In genomic region chr6:2859325-2859700, GRCh38 we compare ENCODE assay signal across 10 cellular contexts. TPM values are rescaled to one million over a fixed set of nuclear protein-coding genes. Genes with fewer than 3 reads are reported as not detected.
DNase-seq lines count a peak whose midpoint lies in the region; ATAC-seq, FAIRE-seq and TF ChIP-seq lines count a peak whose summit lies in the region.
"Had no signal": no experiment of that assay in that cellular context is flagged by ENCODE, and none has a peak within 500 bp of the region (broad histone marks: within the 10 kb centered on the region; RNA-seq: fewer than 3 reads in every experiment).

No MANE protein-coding gene starts in this region.

- peak overlapping the region; percentile 93 for H2AFZ ChIP-seq in K562 (ENCODE audit: low read depth, low read length)

- no peak for TF ChIP-seq CTCF in K562 (IDR thresholded peaks at IDR 0.05 in 2 of 3, conservative IDR thresholded peaks at IDR 0.05 in 1 of 3; ENCODE audit: insufficient read depth in 2 of 3, low read depth in 1 of 3, low read length in 3 of 3)
- TF ChIP-seq CTCF in osteocyte (IDR thresholded peaks at IDR 0.05): no peak

- intact Hi-C loops in K562 (cut with micrococcal nuclease): no loop called here

- peaks cover 87% of the 10 kb centered on the region for H3K4me1 ChIP-seq in CD4-positive, CD25-positive, alpha-beta regulatory T cell (ENCODE audit: control insufficient read depth, insufficient read depth, low read length, poor library complexity, severe bottlenecking)
- peaks cover 44 to 52% of the 10 kb centered on the region in 2 experiments for H3K4me1 ChIP-seq in K562 (replicated peaks in 1 of 2; ENCODE audit: control insufficient read depth in 2 of 2, insufficient read depth in 2 of 2, low read length in 2 of 2)

- no peak for FAIRE-seq in K562 (lab: Jason Lieb, UNC)

- peak overlapping the region in 1 of 2 experiments; percentile 84; a peak in 2 of 4 replicates for H3K9ac ChIP-seq in K562 (ENCODE audit: insufficient read depth in 1 of 2, low read depth in 2 of 2, low read length in 2 of 2)

- H3K36me3 ChIP-seq in CD4-positive, CD25-positive, alpha-beta regulatory T cell (ENCODE audit: control insufficient read depth, insufficient read depth, low read length): no peaks in the 10 kb centered on the region
- H3K36me3 ChIP-seq in K562 (ENCODE audit: control insufficient read depth, insufficient read depth, low read length): no peaks in the 10 kb centered on the region

- H3K9me3 ChIP-seq in CD4-positive, CD25-positive, alpha-beta regulatory T cell (ENCODE audit: control insufficient read depth in 2 of 2, low read length in 2 of 2): no peaks in the 10 kb centered on the region
- no peaks in the 10 kb centered on the region for H3K9me3 ChIP-seq in K562 (replicated peaks; ENCODE audit: control insufficient read depth, insufficient read depth, low read depth, low read length)

- H3K4me3 Mint-ChIP-seq in CD4-positive, CD25-positive, alpha-beta regulatory T cell: peak overlapping the region; percentile 79 to 93 (median 86)
- H3K4me3 Mint-ChIP-seq in IgD-negative memory B cell (peak overlapping the region; percentile 57 to 96 (median 79)), osteocyte (ENCODE audit: unreplicated experiment) (no peak overlapping the region)

- no peaks in the 10 kb centered on the region for H3K9me1 ChIP-seq in K562 (ENCODE audit: control insufficient read depth, insufficient read depth, low read length)

- H3K36me3 Mint-ChIP-seq in CD4-positive, CD25-positive, alpha-beta regulatory T cell: no peaks in the 10 kb centered on the region
- H3K36me3 Mint-ChIP-seq in IgD-negative memory B cell (peaks cover 3% of the 10 kb centered on the region), osteocyte (ENCODE audit: unreplicated experiment) (no peaks in the 10 kb centered on the region)

- no TSS peak for BruUV-seq in K562 (replicated peaks; lab: Mats Ljungman, UMichigan)

- peak; percentile 1 to 2 for ATAC-seq in CD4-positive, CD25-positive, alpha-beta regulatory T cell (ENCODE audit: low read depth in 2 of 2)
- ATAC-seq in K562 (no peak), GM21528 (IDR thresholded peaks at IDR 0.05; ENCODE audit: low FRiP score, unreplicated experiment) (no peak)
- ATAC-seq: Right ventricle myocardium inferior had no signal

- no peak for TF ChIP-seq EP300 in K562 (IDR thresholded peaks at IDR 0.05; ENCODE audit: low read length)

- POLR2A ChIA-PET in K562 (lab: Yijun Ruan, JAX): interaction anchor here (0.8 to 3.3 kb wide), 6 partner anchors 10 to 43 kb away, joined by 4 to 23 read pairs (median 9); partner anchors contain the start of genes SERPINB1 and SERPINB9

- H3K4me2 ChIP-seq in K562 (ENCODE audit: insufficient read depth, low read length): peak overlapping the region; percentile 84

- H3K79me2 ChIP-seq in K562 (ENCODE audit: control insufficient read depth, insufficient read depth, low read length): no peaks in the 10 kb centered on the region

- TF ChIP-seq RAD21 in K562 (CRISPR knock-in tag; conservative IDR thresholded peaks at IDR 0.05 in 1 of 2, IDR thresholded peaks at IDR 0.05 in 1 of 2): no peak

- in situ Hi-C loops in K562 (cut with MboI): loop anchor here (5.0 kb wide), 3 partner anchors 38 to 128 kb away; no protein-coding TSS in a partner anchor

- WGBS in K562 (ENCODE audit: insufficient coverage, low coverage, missing lambda C conversion rate): 70% methylated on average over 3 of the region's 3 CpGs

- peak overlapping the region; percentile 92 for H3K27ac ChIP-seq in CD4-positive, CD25-positive, alpha-beta regulatory T cell (ENCODE audit: insufficient read depth, low read length, poor library complexity, severe bottlenecking)
- peak overlapping the region; percentile 98 for H3K27ac ChIP-seq in K562 (ENCODE audit: extremely low read depth, low read depth, low read length)

- peaks cover 42 to 93% (median 73%) of the 10 kb centered on the region in 4 donors for H3K4me1 Mint-ChIP-seq in CD4-positive, CD25-positive, alpha-beta regulatory T cell
- peaks cover 46 to 75% (median 63%) of the 10 kb centered on the region in 3 donors for H3K4me1 Mint-ChIP-seq in IgD-negative memory B cell
- peaks cover 28% of the 10 kb centered on the region for H3K4me1 Mint-ChIP-seq in osteocyte (ENCODE audit: unreplicated experiment)

- H3K27me3 ChIP-seq in CD4-positive, CD25-positive, alpha-beta regulatory T cell (ENCODE audit: control insufficient read depth, insufficient read depth, low read length): no peaks in the 10 kb centered on the region
- no peaks in the 10 kb centered on the region for H3K27me3 ChIP-seq in K562 (ENCODE audit: control insufficient read depth in 2 of 2, insufficient read depth in 2 of 2, low read length in 2 of 2)

- peaks cover 0 to 2% (median 0%) of the 10 kb centered on the region in 7 donors for H3K9me3 Mint-ChIP-seq in CD4-positive, CD25-positive, alpha-beta regulatory T cell
- H3K9me3 Mint-ChIP-seq in IgD-negative memory B cell (no peaks in the 10 kb centered on the region), osteocyte (ENCODE audit: unreplicated experiment) (no peaks in the 10 kb centered on the region)

- no peak for DNase-seq in CD4-positive, CD25-positive, alpha-beta regulatory T cell
- DNase-seq in K562 (ENCODE audit: extremely low read depth in 1 of 4, low spot score in 3 of 4): no peak
- DNase-seq in osteocyte (ENCODE audit: extremely low spot score, unreplicated experiment): no peak
- no peak for DNase-seq in activated CD8-positive, alpha-beta memory T cell treated with anti-CD3 and anti-CD28 coated beads, Interleukin-2, amount 50 U/mL, for 4 hours
- no peak for DNase-seq in inferior parietal cortex (ENCODE audit: extremely low spot score)
- DNase-seq: NCI-H1105, NCI-H510A treated with DMSO at 0.1 percent for 48 hours had no signal

- peaks cover 4% of the 10 kb centered on the region for H3K27me3 Mint-ChIP-seq in CD4-positive, CD25-positive, alpha-beta regulatory T cell
- H3K27me3 Mint-ChIP-seq in IgD-negative memory B cell: peaks cover 3% of the 10 kb centered on the region
- H3K27me3 Mint-ChIP-seq in osteocyte (ENCODE audit: unreplicated experiment): no peaks in the 10 kb centered on the region

- H3K27ac Mint-ChIP-seq in CD4-positive, CD25-positive, alpha-beta regulatory T cell: peak overlapping the region; percentile 93 to 100 (median 99)
- peak overlapping the region; percentile 86 to 98 (median 94) for H3K27ac Mint-ChIP-seq in IgD-negative memory B cell
- H3K27ac Mint-ChIP-seq in osteocyte (ENCODE audit: unreplicated experiment): peak overlapping the region; percentile 20

- peak overlapping the region; percentile 56 for H3K4me3 ChIP-seq in CD4-positive, CD25-positive, alpha-beta regulatory T cell (ENCODE audit: low read depth, low read length)
- H3K4me3 ChIP-seq in K562: no peak overlapping the region

- CTCF ChIA-PET in K562 (lab: Yijun Ruan, JAX; ENCODE audit: low intra/inter-chr PET ratio): no interaction called here

- no peak for TF ChIP-seq POLR2A in K562 (conservative IDR thresholded peaks at IDR 0.05)

- H4K20me1 ChIP-seq in K562 (replicated peaks; ENCODE audit: control insufficient read depth, insufficient read depth, low read length): no peaks in the 10 kb centered on the region

TF ChIP-seq in K562, 482 proteins besides CTCF, POLR2A, EP300 and RAD21 (continues in another document):
- peak; percentile 47; the same call in 1 of the 2 replicates for TF ChIP-seq PTTG1 (tag; IDR thresholded peaks at IDR 0.05; ENCODE audit: low read depth)

RNA-seq across cellular contexts. Expression of gene SERPINB1, which starts 17.6 kb away (rescaled TPM):
- total RNA-seq in CD4-positive, CD25-positive, alpha-beta regulatory T cell: 38.1 TPM
- 100 to 1,000 TPM; 100 to 116 (median 109) TPM for polyA plus RNA-seq in CD4-positive, CD25-positive, alpha-beta regulatory T cell
- 85.6 TPM for polyA plus RNA-seq in IgD-negative memory B cell
- 11.1 and 19.1 TPM in 2 replicates for total RNA-seq in K562 (2011; cell fraction: chromatin; rRNA removed; ENCODE audit: low replicate concordance)
- 13.9 and 18.2 TPM in 2 replicates for total RNA-seq in K562 (2011; cell fraction: nucleolus; rRNA removed)
- 16.9 and 26.9 TPM in 2 replicates for total RNA-seq in K562 (2011; cell fraction: nucleoplasm; rRNA removed)
- total RNA-seq in K562 (2014; rRNA removed): 36.7 and 41.2 TPM in 2 replicates
- total RNA-seq in K562 (2014; rRNA removed; fragmentation: Illumina TruSeq; extraction: Trizol): 49.3 and 62.5 TPM in 2 replicates
- 31.9 and 33.9 TPM in 2 replicates for total RNA-seq in K562 (2015; rRNA removed; fragmentation: Illumina TruSeq; extraction: Trizol)
- 45.6 and 46.5 TPM in 2 replicates for total RNA-seq in K562 (2021)
- 49.4 and 108 TPM in 2 replicates for polyA plus RNA-seq in K562 (2011; rRNA removed)
- polyA plus RNA-seq in K562 (2011; cell fraction: cytosol; rRNA removed): 24.3 and 27.5 TPM in 2 replicates
- 22.6 and 24.2 TPM in 2 replicates for polyA plus RNA-seq in K562 (2011; cell fraction: nucleus; rRNA removed)
- polyA plus RNA-seq in K562 (2012): 44.7 and 93.0 TPM in 2 replicates
- polyA plus RNA-seq in K562 (2014; fragmentation: Illumina TruSeq; extraction: Trizol): 57.7 and 78.3 TPM in 2 replicates
- 10 to 100 TPM; 63.8 to 68.7 TPM for polyA plus RNA-seq in K562 (2014; fragmentation: Nextera tagmentation; extraction: Ambion mirVana)
- 61.9 and 66.9 TPM in 2 replicates for polyA plus RNA-seq in K562 (2014; rRNA removed)
- 48.6 and 55.2 TPM in 2 replicates for polyA minus RNA-seq in K562 (2011; rRNA and poly(A)+ RNA removed)
- 25.9 and 43.6 TPM in 2 replicates for polyA minus RNA-seq in K562 (2011; cell fraction: cytosol; rRNA and poly(A)+ RNA removed)
- polyA minus RNA-seq in K562 (2011; cell fraction: nucleus; rRNA and poly(A)+ RNA removed): 20.3 and 22.5 TPM in 2 replicates
- 13.7 and 14.8 TPM in 2 replicates for total RNA-seq in osteocyte

RNA-seq across cellular contexts. Expression of gene SERPINB9, which starts 43.8 kb away (rescaled TPM):
- 48.1 TPM for total RNA-seq in CD4-positive, CD25-positive, alpha-beta regulatory T cell
- polyA plus RNA-seq in CD4-positive, CD25-positive, alpha-beta regulatory T cell: 10 to 100 TPM; 29.1 to 46.2 (median 37.1) TPM
- polyA plus RNA-seq in IgD-negative memory B cell: 20.1 TPM
- total RNA-seq in K562 (2011; cell fraction: chromatin; rRNA removed; ENCODE audit: low replicate concordance): 38.5 and 40.9 TPM in 2 replicates
- 25.5 and 30.9 TPM in 2 replicates for total RNA-seq in K562 (2011; cell fraction: nucleolus; rRNA removed)
- 39.8 and 60.8 TPM in 2 replicates for total RNA-seq in K562 (2011; cell fraction: nucleoplasm; rRNA removed)
- total RNA-seq in K562 (2014; rRNA removed): 18.8 and 18.9 TPM in 2 replicates
- total RNA-seq in K562 (2014; rRNA removed; fragmentation: Illumina TruSeq; extraction: Trizol): 30.7 and 37.5 TPM in 2 replicates
- total RNA-seq in K562 (2015; rRNA removed; fragmentation: Illumina TruSeq; extraction: Trizol): 18.4 and 21.5 TPM in 2 replicates
- 31.7 and 37.0 TPM in 2 replicates for total RNA-seq in K562 (2021)
- polyA plus RNA-seq in K562 (2011; rRNA removed): 72.3 and 136 TPM in 2 replicates
- polyA plus RNA-seq in K562 (2011; cell fraction: cytosol; rRNA removed): 68.2 and 93.0 TPM in 2 replicates
- polyA plus RNA-seq in K562 (2011; cell fraction: nucleus; rRNA removed): 24.3 and 46.3 TPM in 2 replicates
- 21.2 and 35.3 TPM in 2 replicates for polyA plus RNA-seq in K562 (2012)
- polyA plus RNA-seq in K562 (2014; fragmentation: Illumina TruSeq; extraction: Trizol): 34.6 and 40.3 TPM in 2 replicates
- polyA plus RNA-seq in K562 (2014; fragmentation: Nextera tagmentation; extraction: Ambion mirVana): 10 to 100 TPM; 12.1 to 20.0 TPM
- 26.6 and 32.2 TPM in 2 replicates for polyA plus RNA-seq in K562 (2014; rRNA removed)
- polyA minus RNA-seq in K562 (2011; rRNA and poly(A)+ RNA removed): 75.4 and 149 TPM in 2 replicates
- 34.9 and 85.8 TPM in 2 replicates for polyA minus RNA-seq in K562 (2011; cell fraction: cytosol; rRNA and poly(A)+ RNA removed)
- polyA minus RNA-seq in K562 (2011; cell fraction: nucleus; rRNA and poly(A)+ RNA removed): 14.3 and 16.3 TPM in 2 replicates
- total RNA-seq in osteocyte: 0.34 and 0.48 TPM in 2 replicates

Comparison
In these comparisons a context has a peak if more than half of its experiments do, and no peak if none do; other contexts are left out.
1. ATAC-seq: peak in CD4-positive, CD25-positive, alpha-beta regulatory T cell (2 of 2); none in K562 (single experiment) and GM21528 (single experiment).
2. H3K27ac Mint-ChIP-seq: peak in every context shown above with its lines; median percentile 99 in CD4-positive, CD25-positive, alpha-beta regulatory T cell; 94 in IgD-negative memory B cell; 20 in osteocyte.
3. RNA of gene SERPINB9, which starts 43.8 kb away (total RNA-seq): 48.1 TPM in CD4-positive, CD25-positive, alpha-beta regulatory T cell (single experiment) and 18.4 to 60.8 TPM in K562; 0.34 to 0.48 TPM in osteocyte; every median in the first group is over 10 times any median in the second.